In the genomic region with DNA sequence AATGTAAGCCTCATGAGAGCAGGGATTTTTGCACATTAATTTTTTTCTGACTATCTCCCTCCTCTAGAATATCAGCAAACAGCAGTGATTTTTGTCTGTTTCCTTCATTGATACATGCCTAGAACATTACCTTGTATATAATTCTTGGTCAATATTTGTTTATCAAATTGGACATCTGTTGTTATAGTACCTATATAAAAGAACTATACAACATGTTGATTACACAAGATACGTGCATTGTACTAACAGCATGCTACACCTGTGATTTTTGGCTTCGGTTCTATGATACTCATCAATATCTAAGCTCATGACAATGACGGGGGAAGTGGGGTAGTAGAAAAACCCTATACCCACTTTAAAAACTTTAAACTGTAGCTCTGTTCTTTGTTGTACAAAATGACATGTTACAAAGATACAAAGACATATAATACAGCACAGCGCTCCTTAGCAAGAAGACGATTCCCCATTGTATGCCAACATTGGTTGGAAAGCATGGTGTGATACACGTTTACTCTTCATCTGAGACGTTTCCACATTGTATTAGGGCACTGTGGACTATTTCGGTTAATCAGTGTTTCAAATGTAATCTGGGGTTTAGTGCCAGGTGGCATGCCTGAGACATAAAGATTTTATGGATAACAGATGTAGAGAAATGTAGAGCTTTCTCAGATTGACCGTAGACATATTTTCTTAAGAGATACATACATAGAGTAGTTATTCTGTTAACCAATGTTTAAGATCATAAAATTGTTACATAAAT, we compare ENCODE assay signal across 19 cellular contexts.
"Had no signal": no experiment of that assay in that cellular context is flagged by ENCODE, and none has a peak within 500 bp of the region (broad histone marks: within the 10 kb centered on the region; RNA-seq: fewer than 3 reads in every experiment).

No MANE protein-coding gene starts in this region.

- H3K4me3 Mint-ChIP-seq: endodermal cell; naive thymus-derived CD4-positive, alpha-beta T cell had no signal

- H3K4me3 ChIP-seq: coronary artery, hepatocyte, skin epidermis, stomach, thoracic aorta had no signal

- H3K36me3 Mint-ChIP-seq: naive thymus-derived CD4-positive, alpha-beta T cell had no signal

- H3K27me3 ChIP-seq: foreskin keratinocyte, hepatocyte, neutrophil, stomach had no signal

- H3K36me3 ChIP-seq: neutrophil, stomach, thoracic aorta had no signal

- H3K27me3 Mint-ChIP-seq: naive thymus-derived CD4-positive, alpha-beta T cell had no signal

- H3K27ac Mint-ChIP-seq: endodermal cell; naive thymus-derived CD4-positive, alpha-beta T cell had no signal

- H3K9me3 ChIP-seq: neutrophil, stomach, thoracic aorta had no signal

- H3K4me1 ChIP-seq: stomach had no signal

- H3K9me3 Mint-ChIP-seq: endodermal cell had no signal

- DNase-seq: effector CD4-positive, alpha-beta T cell; endodermal cell; erythroblast; foreskin keratinocyte; head of caudate nucleus; mesendoderm; naive thymus-derived CD4-positive, alpha-beta T cell; posterior cingulate gyrus; stimulated activated CD4-positive, alpha-beta T cell treated with anti-CD3 and anti-CD28 coated beads, Interleukin-2, amount 100 ng/mL, for 24 hours; stimulated activated naive CD4-positive, alpha-beta T cell; stomach; substantia nigra; trophoblast cell had no signal

- ATAC-seq: foreskin keratinocyte; naive thymus-derived CD4-positive, alpha-beta T cell; sciatic nerve had no signal

- H3K4me1 Mint-ChIP-seq: endodermal cell; naive thymus-derived CD4-positive, alpha-beta T cell had no signal

- H3K27ac ChIP-seq: coronary artery, foreskin keratinocyte, hepatocyte, neutrophil, skin epidermis, stomach, thoracic aorta had no signal
